Comparison of ENCODE assay signal across 8 cellular contexts in the genomic region with DNA sequence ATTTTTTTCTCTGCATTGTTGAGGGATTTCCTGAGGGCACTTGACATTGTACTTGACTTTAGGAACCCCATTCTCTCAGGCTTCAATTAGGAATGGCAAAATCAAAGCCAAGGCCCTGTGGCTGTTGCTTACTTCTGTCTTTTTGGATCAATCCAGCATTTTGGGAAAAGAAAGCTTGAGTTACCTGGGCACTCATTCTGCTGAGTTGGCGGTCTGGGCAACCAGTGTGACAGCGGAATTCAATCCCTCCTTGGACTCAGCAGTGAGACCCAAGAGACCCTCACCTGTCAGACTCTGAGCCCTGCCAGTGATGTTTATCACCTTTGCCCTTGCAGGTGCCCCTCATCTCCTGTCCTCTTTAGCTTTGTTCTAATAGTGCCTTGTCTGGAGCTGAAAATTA.
"Had no signal": no experiment of that assay in that cellular context is flagged by ENCODE, and none has a peak within 500 bp of the region (broad histone marks: within the 10 kb centered on the region; RNA-seq: fewer than 3 reads in every experiment).

No MANE protein-coding gene starts in this region.

- H3K4me2 ChIP-seq: GM23338 had no signal

- H3K4me3 Mint-ChIP-seq: GM23338, H9, IgD-negative memory B cell had no signal

- H3K27ac ChIP-seq: HL-60 had no signal

- H3K9me3 Mint-ChIP-seq: GM23338, H9, IgD-negative memory B cell had no signal

- H3K4me1 Mint-ChIP-seq: GM23338, IgD-negative memory B cell had no signal

- H3K27ac Mint-ChIP-seq: GM23338, H9, IgD-negative memory B cell had no signal

- H3K36me3 Mint-ChIP-seq: IgD-negative memory B cell had no signal

- FAIRE-seq: H1, H54 had no signal

- H3K4me3 ChIP-seq: GM23338 had no signal

- ATAC-seq: GM23338 had no signal

- DNase-seq: H9, HCEC 1CT, KG1 had no signal

- H2AFZ ChIP-seq: GM23338 had no signal
